Comparison of ENCODE assay signal across 9 cellular contexts in genomic region chr5:95962785-95963184, GRCh38. TPM values are rescaled to one million over a fixed set of nuclear protein-coding genes. Genes with fewer than 3 reads are reported as not detected.
DNase-seq lines count a peak whose midpoint lies in the region; TF ChIP-seq lines count a peak whose summit lies in the region.
"Had no signal": no experiment of that assay in that cellular context is flagged by ENCODE, and none has a peak within 500 bp of the region (broad histone marks: within the 10 kb centered on the region; RNA-seq: fewer than 3 reads in every experiment).

No MANE protein-coding gene starts in this region.

- H3K79me2 ChIP-seq in MM.1S (ENCODE audit: low read length) = peaks cover 33% of the 10 kb centered on the region

- H3K27ac ChIP-seq in esophagus squamous epithelium (peak overlapping the region; percentile 98 to 100 (median 99)), rectal smooth muscle tissue (ENCODE audit: low read depth, low read length) (peak overlapping the region; percentile 95), MM.1S (ENCODE audit: low read length) (no peak overlapping the region)

- H3K9ac ChIP-seq in ES-I3 (ENCODE audit: low read depth, low read length) (peak overlapping the region; percentile 90; the same call in 1 of the 2 replicates), rectal smooth muscle tissue (ENCODE audit: low read length) (no peak overlapping the region), MM.1S (ENCODE audit: low read length) (no peak overlapping the region)

- TF ChIP-seq CTCF in esophagus squamous epithelium (IDR thresholded peaks at IDR 0.05) (no peak), MM.1S (IDR thresholded peaks at IDR 0.05; ENCODE audit: low read length) (no peak)

- H2AFZ ChIP-seq in MM.1S (ENCODE audit: low read length) = no peak overlapping the region

- no peaks in the 10 kb centered on the region for H4K20me1 ChIP-seq in MM.1S (ENCODE audit: insufficient read depth, low read length)

- peak; percentile 64 for DNase-seq in SW480 (ENCODE audit: low spot score)
- no peak for DNase-seq in esophagus squamous epithelium (lab: John Stamatoyannopoulos, UW)
- no peak for DNase-seq in cerebellar nuclear complex (lab: John Stamatoyannopoulos, UW)
- no peak for DNase-seq in NCI-H2107 treated with DMSO at 0.1 percent for 48 hours (lab: John Stamatoyannopoulos, UW; ENCODE audit: unreplicated experiment)
- DNase-seq in MM.1S = no peak
- no peak for DNase-seq in effector CD4-positive, alpha-beta T cell
- DNase-seq: NCI-H446 treated with DMSO at 0.1 percent for 48 hours had no signal

- intact Hi-C loops in esophagus squamous epithelium (cut with DNase I) = loop anchor here (5.0 kb wide), 1 partner anchor 375 kb away; no protein-coding TSS in a partner anchor

- H3K27me3 ChIP-seq in esophagus squamous epithelium (no peaks in the 10 kb centered on the region), rectal smooth muscle tissue (ENCODE audit: control insufficient read depth, insufficient read depth, low read length) (no peaks in the 10 kb centered on the region), MM.1S (replicated peaks; ENCODE audit: insufficient read depth, low read length) (no peaks in the 10 kb centered on the region)

- H3K36me3 ChIP-seq in ES-I3 (ENCODE audit: insufficient read depth, low read length) (no peaks in the 10 kb centered on the region), esophagus squamous epithelium (no peaks in the 10 kb centered on the region), rectal smooth muscle tissue (ENCODE audit: control insufficient read depth, insufficient read depth, low read length) (no peaks in the 10 kb centered on the region), MM.1S (replicated peaks; ENCODE audit: insufficient read depth, low read length) (no peaks in the 10 kb centered on the region)

- H3K4me3 ChIP-seq in esophagus squamous epithelium (peak overlapping the region in 2 of 4 donors; percentile 81 to 99), rectal smooth muscle tissue (ENCODE audit: low read length) (no peak overlapping the region), MM.1S (ENCODE audit: low read length) (no peak overlapping the region; the same call in 1 of the 2 replicates)

- 56 to 59% methylated on average over 6 of the region's 6 CpGs for WGBS in esophagus squamous epithelium, 2 donors

- no peaks in the 10 kb centered on the region for H3K9me2 ChIP-seq in MM.1S (replicated peaks; ENCODE audit: insufficient read depth, low read length)

- H3K4me2 ChIP-seq in MM.1S (ENCODE audit: low read depth, low read length) = no peak overlapping the region

- H3F3A ChIP-seq in MM.1S (ENCODE audit: insufficient read depth, low read length) = no peaks in the 10 kb centered on the region

- H3K9me3 ChIP-seq in ES-I3 (ENCODE audit: control insufficient read depth, insufficient read depth, low read length) (no peaks in the 10 kb centered on the region), esophagus squamous epithelium (no peaks in the 10 kb centered on the region), MM.1S (replicated peaks; ENCODE audit: insufficient read depth, low read length) (no peaks in the 10 kb centered on the region)

- peaks cover 26% of the 10 kb centered on the region for H3K4me1 ChIP-seq in ES-I3 (ENCODE audit: insufficient read depth, low read length)
- H3K4me1 ChIP-seq in esophagus squamous epithelium = peaks cover 13 to 54% (median 17%) of the 10 kb centered on the region in 3 donors
- peaks cover 7% of the 10 kb centered on the region for H3K4me1 ChIP-seq in rectal smooth muscle tissue (ENCODE audit: control insufficient read depth, insufficient read depth, low read length)
- H3K4me1 ChIP-seq in MM.1S (ENCODE audit: low read length) = peaks cover 21% of the 10 kb centered on the region

- TF ChIP-seq POLR2A in esophagus squamous epithelium (IDR thresholded peaks at IDR 0.05) = no peak

RNA-seq across cellular contexts. Expression of gene ELL2, which starts 1.1 kb away (rescaled TPM):
- 100 to 1,000 TPM in 3 of 4 donors, 10 to 100 TPM in 1; 74.9 to 124 (median 121) TPM for total RNA-seq in esophagus squamous epithelium
